In genomic region chr9:98306384-98307145, GRCh38 we compare ENCODE assay signal across 25 cellular contexts. TPM values are rescaled to one million over a fixed set of nuclear protein-coding genes. Genes with fewer than 3 reads are reported as not detected.
DNase-seq lines count a peak whose midpoint lies in the region; ATAC-seq and TF ChIP-seq lines count a peak whose summit lies in the region.
"Had no signal": no experiment of that assay in that cellular context is flagged by ENCODE, and none has a peak within 500 bp of the region (broad histone marks: within the 10 kb centered on the region; RNA-seq: fewer than 3 reads in every experiment).

No MANE protein-coding gene starts in this region.

- peak; percentile 27 for ATAC-seq in Right ventricle myocardium superior (ENCODE audit: poor library complexity)
- ATAC-seq in upper lobe of right lung = peak; percentile 58
- no peak for ATAC-seq in activated CD4-positive, CD25-positive, alpha-beta regulatory T cell treated with anti-CD3 and anti-CD28 coated beads, Interleukin-2, amount 50 U/mL, for 24 hours
- ATAC-seq: activated CD4-positive, alpha-beta T cell treated with anti-CD3 and anti-CD28 coated beads for 36 hours had no signal

- no peaks in the 10 kb centered on the region for H3K9me3 ChIP-seq in upper lobe of right lung
- H3K9me3 ChIP-seq: A549, thyroid gland had no signal

- TF ChIP-seq CTCF in fibroblast of pulmonary artery (IDR thresholded peaks at IDR 0.05; ENCODE audit: low read length, missing control alignments) (no peak), upper lobe of right lung (IDR thresholded peaks at IDR 0.05) (no peak)

- intact Hi-C loops in Right ventricle myocardium superior (cut with DNase I) = no loop called here
- intact Hi-C loops in cardiac septum (cut with DNase I) = no loop called here
- intact Hi-C loops in upper lobe of right lung (cut with DNase I) = no loop called here

- DNase-seq in Right ventricle myocardium superior (no peak), cardiac septum (ENCODE audit: low spot score) (no peak), NCI-H69 (lab: John Stamatoyannopoulos, UW) (peak; percentile 88), fibroblast of pulmonary artery (ENCODE audit: low read depth) (peak; percentile 43), upper lobe of right lung (no peak), anterior cingulate cortex (lab: John Stamatoyannopoulos, UW) (no peak), islet precursor cell (no peak)
- DNase-seq: activated CD4-positive, alpha-beta T cell treated with anti-CD3 and anti-CD28 coated beads for 36 hours; activated naive CD4-positive, alpha-beta T cell treated with anti-CD3 and anti-CD28 coated beads for 36 hours; activated T-cell treated with anti-CD3 and anti-CD28 coated beads, Interleukin-2, amount 50 U/mL, for 48 hours; amygdala; central memory CD4-positive, alpha-beta T cell; COR-L47; dorsolateral prefrontal cortex; hippocampal formation; NCI-H1092; NCI-H2081; NCI-H774; nucleus accumbens; SHP77; stimulated activated CD4-positive, alpha-beta T cell treated with anti-CD3 and anti-CD28 coated beads, Interleukin-4, amount 100 ng/mL, for 24 hours; T-helper 1 cell; thyroid gland had no signal

- no peaks in the 10 kb centered on the region for H3K36me3 ChIP-seq in upper lobe of right lung
- H3K36me3 ChIP-seq: thyroid gland had no signal

- H3K27me3 ChIP-seq in upper lobe of right lung = no peaks in the 10 kb centered on the region
- H3K27me3 ChIP-seq: dorsolateral prefrontal cortex, thyroid gland had no signal

- H3K4me1 ChIP-seq in upper lobe of right lung = no peaks in the 10 kb centered on the region
- H3K4me1 ChIP-seq: A549, thyroid gland had no signal

- no peak overlapping the region for H3K27ac ChIP-seq in upper lobe of right lung
- H3K27ac ChIP-seq: A549, thyroid gland had no signal

- H3K4me3 ChIP-seq in fibroblast of pulmonary artery (replicated peaks; ENCODE audit: low read depth, low read length) = no peak overlapping the region
- no peak overlapping the region for H3K4me3 ChIP-seq in upper lobe of right lung
- H3K4me3 ChIP-seq: A549, dorsolateral prefrontal cortex, thyroid gland had no signal

RNA-seq across cellular contexts. Expression of gene TBC1D2, which starts 51.1 kb away (rescaled TPM):
- total RNA-seq in Right ventricle myocardium superior (2.0 TPM), cardiac septum (2.0 TPM), upper lobe of right lung (71.8 TPM)

Comparison
In these comparisons a context has a peak if more than half of its experiments do, and no peak if none do; other contexts are left out.
1. ATAC-seq: peak in Right ventricle myocardium superior (single experiment) and upper lobe of right lung (single experiment); none in activated CD4-positive, CD25-positive, alpha-beta regulatory T cell treated with anti-CD3 and anti-CD28 coated beads, Interleukin-2, amount 50 U/mL, for 24 hours (0 of 2).
2. DNase-seq: peak in NCI-H69 (single experiment) and fibroblast of pulmonary artery (single experiment); none in Right ventricle myocardium superior (single experiment), cardiac septum (single experiment), upper lobe of right lung (single experiment), anterior cingulate cortex (0 of 58) and islet precursor cell (single experiment).
3. RNA of gene TBC1D2, which starts 51.1 kb away (total RNA-seq): 71.8 TPM in upper lobe of right lung (single experiment); 2.0 TPM in Right ventricle myocardium superior (single experiment) and 2.0 TPM in cardiac septum (single experiment); every median in the first group is over 10 times any median in the second.